Comparison of ENCODE assay signal across 17 cellular contexts in the genomic region with DNA sequence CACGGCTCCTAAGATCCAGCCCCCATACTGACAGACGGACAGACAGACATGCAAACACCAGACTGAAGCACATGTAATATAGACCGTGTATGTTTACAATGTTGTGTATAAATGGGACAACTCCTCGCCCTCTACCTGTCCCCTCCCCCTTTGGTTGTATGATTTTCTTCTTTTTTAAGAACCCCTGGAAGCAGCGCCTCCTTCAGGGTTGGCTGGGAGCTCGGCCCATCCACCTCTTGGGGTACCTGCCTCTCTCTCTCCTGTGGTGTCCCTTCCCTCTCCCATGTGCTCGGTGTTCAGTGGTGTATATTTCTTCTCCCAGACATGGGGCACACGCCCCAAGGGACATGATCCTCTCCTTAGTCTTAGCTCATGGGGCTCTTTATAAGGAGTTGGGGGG. TPM values are rescaled to one million over a fixed set of nuclear protein-coding genes. Genes with fewer than 3 reads are reported as not detected.
"Had no signal": no experiment of that assay in that cellular context is flagged by ENCODE, and none has a peak within 500 bp of the region (broad histone marks: within the 10 kb centered on the region; RNA-seq: fewer than 3 reads in every experiment).

No MANE protein-coding gene starts in this region.

- H3K4me3 Mint-ChIP-seq: activated B cell treated with CpG ODN at 0.5 μM for 24 hours; activated CD4-positive, alpha-beta T cell treated with anti-CD3 and anti-CD28 coated beads, Interleukin-2, amount 10 ng/mL, durations not matched to agents 24 days and 14 days; activated CD8-positive, alpha-beta T cell treated with anti-CD3 and anti-CD28 coated beads, Interleukin-2, amount 10 ng/mL, durations not matched to agents 7 days and 5 days; activated naive CD8-positive, alpha-beta T cell treated with anti-CD3 and anti-CD28 coated beads, Interleukin-2, amount 10 ng/mL, durations not matched to agents 7 days and 5 days; naive B cell; neural progenitor cell; stimulated activated naive B cell treated with anti-CD40 and anti-IgM and Interleukin-4, amounts not matched to agents 10 μg/mL and 1 μg/mL and 100 μg/mL, for 72 hours had no signal

- H3K27me3 ChIP-seq: neural progenitor cell, ovary had no signal

- DNase-seq: activated B cell treated with CpG ODN at 0.5 μM for 24 hours; activated CD4-positive, alpha-beta T cell treated with anti-CD3 and anti-CD28 coated beads, Interleukin-2, amount 10 ng/mL, durations not matched to agents 24 days and 14 days; activated CD8-positive, alpha-beta memory T cell treated with anti-CD3 and anti-CD28 coated beads, Interleukin-2, amount 50 U/mL, for 4 hours; activated CD8-positive, alpha-beta T cell treated with anti-CD3 and anti-CD28 coated beads, Interleukin-2, amount 10 ng/mL, durations not matched to agents 7 days and 5 days; activated gamma-delta T cell treated with Interleukin-2 at 50 U/mL for 16 hours; activated naive CD8-positive, alpha-beta T cell treated with anti-CD3 and anti-CD28 coated beads, Interleukin-2, amount 10 ng/mL, durations not matched to agents 7 days and 5 days; activated T-cell treated with anti-CD3 and anti-CD28 coated beads, Interleukin-2, amount 50 U/mL, for 48 hours; dermis blood vessel endothelial cell; erythroblast; left colon; naive B cell; ovary; stimulated activated CD4-positive, alpha-beta T cell treated with anti-CD3 and anti-CD28 coated beads, Interleukin-2, amount 100 ng/mL, for 48 hours; stimulated activated naive B cell treated with anti-CD40 and anti-IgM and Interleukin-4, amounts not matched to agents 10 μg/mL and 1 μg/mL and 100 μg/mL, for 72 hours; T-helper 2 cell; trophoblast cell had no signal

- H3K27me3 Mint-ChIP-seq: activated B cell treated with CpG ODN at 0.5 μM for 24 hours; activated CD4-positive, alpha-beta T cell treated with anti-CD3 and anti-CD28 coated beads, Interleukin-2, amount 10 ng/mL, durations not matched to agents 24 days and 14 days; activated naive CD8-positive, alpha-beta T cell treated with anti-CD3 and anti-CD28 coated beads, Interleukin-2, amount 10 ng/mL, durations not matched to agents 7 days and 5 days; naive B cell; stimulated activated naive B cell treated with anti-CD40 and anti-IgM and Interleukin-4, amounts not matched to agents 10 μg/mL and 1 μg/mL and 100 μg/mL, for 72 hours had no signal

- ATAC-seq: activated CD8-positive, alpha-beta T cell treated with anti-CD3 and anti-CD28 coated beads, Interleukin-2, amount 10 ng/mL, durations not matched to agents 7 days and 5 days; left colon; stimulated activated naive B cell treated with anti-CD40 and anti-IgM and Interleukin-4, amounts not matched to agents 10 μg/mL and 1 μg/mL and 100 μg/mL, for 72 hours had no signal

- H3K4me1 Mint-ChIP-seq: activated B cell treated with CpG ODN at 0.5 μM for 24 hours; activated CD4-positive, alpha-beta T cell treated with anti-CD3 and anti-CD28 coated beads, Interleukin-2, amount 10 ng/mL, durations not matched to agents 24 days and 14 days had no signal

- H3K27ac Mint-ChIP-seq: activated B cell treated with CpG ODN at 0.5 μM for 24 hours; activated CD8-positive, alpha-beta T cell treated with anti-CD3 and anti-CD28 coated beads, Interleukin-2, amount 10 ng/mL, durations not matched to agents 7 days and 5 days; activated naive CD8-positive, alpha-beta T cell treated with anti-CD3 and anti-CD28 coated beads, Interleukin-2, amount 10 ng/mL, durations not matched to agents 7 days and 5 days; neural progenitor cell had no signal

- H3K27ac ChIP-seq: neural progenitor cell, ovary had no signal

- H3K9me3 Mint-ChIP-seq: activated B cell treated with CpG ODN at 0.5 μM for 24 hours; activated CD4-positive, alpha-beta T cell treated with anti-CD3 and anti-CD28 coated beads, Interleukin-2, amount 10 ng/mL, durations not matched to agents 24 days and 14 days; activated naive CD8-positive, alpha-beta T cell treated with anti-CD3 and anti-CD28 coated beads, Interleukin-2, amount 10 ng/mL, durations not matched to agents 7 days and 5 days; naive B cell; neural progenitor cell; stimulated activated naive B cell treated with anti-CD40 and anti-IgM and Interleukin-4, amounts not matched to agents 10 μg/mL and 1 μg/mL and 100 μg/mL, for 72 hours had no signal

RNA-seq across cellular contexts. Expression of gene ARMH1, which starts 23.4 kb away (rescaled TPM):
- total RNA-seq: dermis blood vessel endothelial cell had no signal
